Comparison of ENCODE assay signal across 25 cellular contexts in genomic region chr7:28076421-28077163, GRCh38.
A peak's percentile ranks its signal among the peaks of the same experiment; 100 is the strongest.
DNase-seq lines count a peak whose midpoint lies in the region; ATAC-seq, FAIRE-seq and TF ChIP-seq lines count a peak whose summit lies in the region.
"Had no signal": no experiment of that assay in that cellular context is flagged by ENCODE, and none has a peak within 500 bp of the region (broad histone marks: within the 10 kb centered on the region; RNA-seq: fewer than 3 reads in every experiment).

No MANE protein-coding gene starts in this region.

- no peak overlapping the region for H4K5ac ChIP-seq in IMR-90 (ENCODE audit: low read depth, low read length)

- TF ChIP-seq CTCF in IMR-90 (conservative IDR thresholded peaks at IDR 0.05; ENCODE audit: low read depth, low read length) (no peak), endothelial cell (IDR thresholded peaks at IDR 0.05; ENCODE audit: unreplicated experiment) (no peak)

- no peaks in the 10 kb centered on the region for H3K9me3 Mint-ChIP-seq in endothelial cell (ENCODE audit: unreplicated experiment)
- H3K9me3 Mint-ChIP-seq: activated naive CD8-positive, alpha-beta T cell treated with anti-CD3 and anti-CD28 coated beads, Interleukin-2, amount 10 ng/mL, durations not matched to agents 7 days and 5 days; activated T-helper 2 cell treated with anti-CD3 and anti-CD28 coated beads, Interferon-gamma antibody, Interleukin-2, Interleukin-4, amounts not matched to agents 10 μg/mL and 5 μg/mL and 100 μg/mL, durations not matched to agents 14 hours and 24 hours and 36 hours; CD14-positive monocyte; GM23338; IgD-negative memory B cell; naive B cell had no signal

- no peak overlapping the region for H3K23ac ChIP-seq in IMR-90 (ENCODE audit: low read depth, low read length)

- BruUV-seq in IMR-90 (replicated peaks; lab: Mats Ljungman, UMichigan) = no TSS peak

- peaks cover 22% of the 10 kb centered on the region for H3K4me1 Mint-ChIP-seq in endothelial cell (ENCODE audit: unreplicated experiment)

- no peak overlapping the region for H3K4me3 ChIP-seq in IMR-90 (ENCODE audit: insufficient read depth, low read depth, low read length)
- H3K4me3 ChIP-seq: gastrocnemius medialis, GM12878, GM23338, lung, right lobe of liver had no signal

- 0 out of 2 replicates have a peak, but pooled peaks cover 5% of the 10 kb centered on the region for H3K9me1 ChIP-seq in IMR-90 (ENCODE audit: insufficient read depth, low read length)

- no peak overlapping the region for H3K56ac ChIP-seq in IMR-90 (ENCODE audit: extremely low read depth, insufficient read depth, low read length)

- no peak overlapping the region for H3K4ac ChIP-seq in IMR-90 (ENCODE audit: low read depth, low read length)

- no peak overlapping the region for H2BK5ac ChIP-seq in IMR-90 (ENCODE audit: low read depth, low read length, poor library complexity, severe bottlenecking)

- H3K4me1 ChIP-seq in IMR-90 (ENCODE audit: control insufficient read depth, insufficient read depth, low read length) = peaks cover 9% of the 10 kb centered on the region

- TF ChIP-seq RAD21 in IMR-90 (IDR thresholded peaks at IDR 0.05; ENCODE audit: low read length) = no peak

- no peak overlapping the region for H2BK20ac ChIP-seq in IMR-90 (ENCODE audit: low read depth, low read length)

- H2AK9ac ChIP-seq in IMR-90 (replicated peaks; ENCODE audit: low read depth, low read length, poor library complexity) = no peak overlapping the region

- WGBS in IMR-90 (ENCODE audit: extremely low coverage in 2 of 2, insufficient read length in 1 of 2), 2 experiments = no CpG with 5 or more reads among the region's 10 CpGs

- H4K20me1 ChIP-seq in IMR-90 (ENCODE audit: insufficient read depth, low read length) = no peaks in the 10 kb centered on the region; the same call in 1 of the 2 replicates

- no peak overlapping the region for H2BK120ac ChIP-seq in IMR-90 (ENCODE audit: low read depth, low read length)

- in situ Hi-C loops in IMR-90 (cut with MboI; ENCODE audit: low sequenced_read_pairs) = loop anchor here (10.0 kb wide), 1 partner anchor 882 kb away; no protein-coding TSS in a partner anchor

- dilution Hi-C loops in IMR-90 (cut with HindIII; ENCODE audit: low sequenced_read_pairs, unreplicated experiment) = no loop called here

- intact Hi-C loops in IMR-90 (cut with micrococcal nuclease) = loop anchor here (5.0 kb wide), 3 partner anchors 34 to 879 kb away; no protein-coding TSS in a partner anchor

- no peak overlapping the region for H3K4me2 ChIP-seq in IMR-90 (ENCODE audit: low read depth, low read length)
- H3K4me2 ChIP-seq: GM23338 had no signal

- peaks cover 14 to 56% of the 10 kb centered on the region in 2 experiments for H3K79me1 ChIP-seq in IMR-90 (ENCODE audit: low read depth in 1 of 2, low read length in 2 of 2)

- H3K27ac Mint-ChIP-seq in endothelial cell (ENCODE audit: unreplicated experiment) = no peak overlapping the region
- H3K27ac Mint-ChIP-seq: activated CD4-positive, alpha-beta T cell treated with anti-CD3 and anti-CD28 coated beads for 36 hours; activated naive CD8-positive, alpha-beta T cell treated with anti-CD3 and anti-CD28 coated beads, Interleukin-2, amount 10 ng/mL, durations not matched to agents 7 days and 5 days; activated T-helper 2 cell treated with anti-CD3 and anti-CD28 coated beads, Interferon-gamma antibody, Interleukin-2, Interleukin-4, amounts not matched to agents 10 μg/mL and 5 μg/mL and 100 μg/mL, durations not matched to agents 14 hours and 24 hours and 36 hours; CD14-positive monocyte; GM23338; IgD-negative memory B cell; naive B cell had no signal

- peak; percentile 84 for FAIRE-seq in A204.1 (lab: Jason Lieb, UNC)
- FAIRE-seq: GM12878, keratinocyte, TTC549 had no signal

- no peak overlapping the region for H2BK15ac ChIP-seq in IMR-90 (ENCODE audit: low read depth, low read length)

- no peaks in the 10 kb centered on the region for H3K9me3 ChIP-seq in IMR-90 (ENCODE audit: control insufficient read depth, insufficient read depth, low read length)
- H3K9me3 ChIP-seq: gastrocnemius medialis, right lobe of liver had no signal

- H3K18ac ChIP-seq in IMR-90 (ENCODE audit: low read depth, low read length) = no peak overlapping the region

- no peak overlapping the region for H4K91ac ChIP-seq in IMR-90 (ENCODE audit: insufficient read depth, low read depth, low read length)

- no peak for TF ChIP-seq POLR2A in IMR-90 (IDR thresholded peaks at IDR 0.05; ENCODE audit: low read depth, low read length)

- 0 out of 2 replicates have a peak overlapping the region, but pooled peaks have one; percentile 17 for H3K14ac ChIP-seq in IMR-90 (replicated peaks; ENCODE audit: low read depth, low read length)

- no peaks in the 10 kb centered on the region for H3K36me3 Mint-ChIP-seq in endothelial cell (ENCODE audit: low read depth, unreplicated experiment)
- H3K36me3 Mint-ChIP-seq: activated naive CD8-positive, alpha-beta T cell treated with anti-CD3 and anti-CD28 coated beads, Interleukin-2, amount 10 ng/mL, durations not matched to agents 7 days and 5 days; naive B cell had no signal

- ATAC-seq in IMR-90 (ENCODE audit: low read depth) (peak; percentile 52; the same call in 1 of the 2 replicates), SK-N-SH treated with all-trans-retinoic acid at 6 μM for 48 hours (peak; percentile 89), GM18909 (IDR thresholded peaks at IDR 0.05; ENCODE audit: poor library complexity, unreplicated experiment) (no peak)
- ATAC-seq: activated CD4-positive, alpha-beta T cell treated with anti-CD3 and anti-CD28 coated beads for 36 hours; gastrocnemius medialis; GM12878; GM23338; right lobe of liver had no signal

- no peak overlapping the region for H3K9ac ChIP-seq in IMR-90 (ENCODE audit: low read depth, low read length)
- H3K9ac ChIP-seq: parathyroid adenoma had no signal

- H3K27ac ChIP-seq in IMR-90 (ENCODE audit: insufficient read depth, low read length) = no peak overlapping the region
- H3K27ac ChIP-seq: gastrocnemius medialis, parathyroid adenoma, right lobe of liver had no signal

- H2AK5ac ChIP-seq in IMR-90 (ENCODE audit: low read depth, low read length) = no peak overlapping the region

- no peaks in the 10 kb centered on the region for H3K27me3 Mint-ChIP-seq in endothelial cell (ENCODE audit: unreplicated experiment)
- H3K27me3 Mint-ChIP-seq: activated CD4-positive, alpha-beta T cell treated with anti-CD3 and anti-CD28 coated beads for 36 hours; IgD-negative memory B cell; naive B cell had no signal

- DNase-seq in IMR-90 (no peak), left kidney (ENCODE audit: low read depth, low spot score) (peak; percentile 25), medulla oblongata (ENCODE audit: extremely low spot score) (no peak), UCSD-AML1 (lab: John Stamatoyannopoulos, UW; ENCODE audit: unreplicated experiment) (no peak), endothelial cell (ENCODE audit: low spot score) (no peak)
- DNase-seq: activated CD4-positive, alpha-beta T cell treated with anti-CD3 and anti-CD28 coated beads for 36 hours; activated naive CD8-positive, alpha-beta T cell treated with anti-CD3 and anti-CD28 coated beads, Interleukin-2, amount 10 ng/mL, durations not matched to agents 7 days and 5 days; cortex of kidney; gastrocnemius medialis; GDM1; naive B cell; NCI-H2029 treated with DMSO at 0.1 percent for 48 hours; right lobe of liver had no signal

- H3K4me3 Mint-ChIP-seq in endothelial cell (ENCODE audit: unreplicated experiment) = no peak overlapping the region
- H3K4me3 Mint-ChIP-seq: activated CD4-positive, alpha-beta T cell treated with anti-CD3 and anti-CD28 coated beads for 36 hours; activated naive CD8-positive, alpha-beta T cell treated with anti-CD3 and anti-CD28 coated beads, Interleukin-2, amount 10 ng/mL, durations not matched to agents 7 days and 5 days; CD14-positive monocyte; GM23338; IgD-negative memory B cell had no signal

- no peak overlapping the region for H4K8ac ChIP-seq in IMR-90 (ENCODE audit: low read depth in 2 of 2, low read length in 2 of 2)

- CTCF ChIA-PET in IMR-90 (lab: Yijun Ruan, JAX) = interaction anchor here (0.7 to 2.4 kb wide), 3 partner anchors 15 to 299 kb away, joined by 3 to 33 read pairs (median 6); no protein-coding TSS in a partner anchor

- H2AFZ ChIP-seq in IMR-90 (replicated peaks; ENCODE audit: low read length, poor library complexity) = no peak overlapping the region
- H2AFZ ChIP-seq: GM23338, parathyroid adenoma had no signal

- no peaks in the 10 kb centered on the region for H3K36me3 ChIP-seq in IMR-90 (ENCODE audit: control insufficient read depth, insufficient read depth, low read length)
- H3K36me3 ChIP-seq: gastrocnemius medialis, right lobe of liver had no signal

- H3K27me3 ChIP-seq in IMR-90 (ENCODE audit: control insufficient read depth, insufficient read depth, low read length) = no peaks in the 10 kb centered on the region
- H3K27me3 ChIP-seq: gastrocnemius medialis, right lobe of liver had no signal

- POLR2A ChIA-PET in IMR-90 (lab: Charles Lee; ENCODE audit: unreplicated experiment) = no interaction called here

TF ChIP-seq in IMR-90, 13 proteins besides CTCF, POLR2A, EP300 and RAD21 (continues in another document):
- TF ChIP-seq, protein P1, sequence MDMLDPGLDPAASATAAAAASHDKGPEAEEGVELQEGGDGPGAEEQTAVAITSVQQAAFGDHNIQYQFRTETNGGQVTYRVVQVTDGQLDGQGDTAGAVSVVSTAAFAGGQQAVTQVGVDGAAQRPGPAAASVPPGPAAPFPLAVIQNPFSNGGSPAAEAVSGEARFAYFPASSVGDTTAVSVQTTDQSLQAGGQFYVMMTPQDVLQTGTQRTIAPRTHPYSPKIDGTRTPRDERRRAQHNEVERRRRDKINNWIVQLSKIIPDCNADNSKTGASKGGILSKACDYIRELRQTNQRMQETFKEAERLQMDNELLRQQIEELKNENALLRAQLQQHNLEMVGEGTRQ (IDR thresholded peaks at IDR 0.05; ENCODE audit: low read depth, low read length) = no peak
- TF ChIP-seq MXI1 (IDR thresholded peaks at IDR 0.05; ENCODE audit: borderline replicate concordance, low read depth, low read length) (no peak), RCOR1 (IDR thresholded peaks at IDR 0.05; ENCODE audit: insufficient replicate concordance, low read length) (no peak), SMC3 (IDR thresholded peaks at IDR 0.05; ENCODE audit: low read depth, low read length) (no peak)

TF ChIP-seq in SK-N-SH treated with all-trans-retinoic acid at 6 μM for 48 hours, 23 proteins besides CTCF, POLR2A, EP300 and RAD21 (continues in another document):
- TF ChIP-seq ZFP30 (CRISPR knock-in tag; IDR thresholded peaks at IDR 0.05) = no peak
- TF ChIP-seq RARB (CRISPR knock-in tag; IDR thresholded peaks at IDR 0.05) = no peak
- no peak for TF ChIP-seq BACH2 (CRISPR knock-in tag; IDR thresholded peaks at IDR 0.05; ENCODE audit: borderline replicate concordance)
- no peak for TF ChIP-seq SNAI2 (CRISPR knock-in tag; IDR thresholded peaks at IDR 0.05)
